ENCODE assay signal across 8 cellular contexts in genomic region chr17:4789951-4790704, GRCh38. TPM values are rescaled to one million over a fixed set of nuclear protein-coding genes. Genes with fewer than 3 reads are reported as not detected.
DNase-seq lines count a peak whose midpoint lies in the region; ATAC-seq and TF ChIP-seq lines count a peak whose summit lies in the region.

No MANE protein-coding gene starts in this region.

- no peaks in the 10 kb centered on the region for H3K36me3 Mint-ChIP-seq in activated T-helper 2 cell treated with anti-CD3 and anti-CD28 coated beads, Interferon-gamma antibody, Interleukin-2, Interleukin-4, amounts not matched to agents 10 μg/mL and 5 μg/mL and 100 μg/mL, durations not matched to agents 14 hours and 24 hours and 36 hours (ENCODE audit: low read depth)
- H3K36me3 Mint-ChIP-seq in nephron progenitor cell (ENCODE audit: low read depth): no peaks in the 10 kb centered on the region

- no peaks in the 10 kb centered on the region for H3K9me3 Mint-ChIP-seq in activated T-helper 2 cell treated with anti-CD3 and anti-CD28 coated beads, Interferon-gamma antibody, Interleukin-2, Interleukin-4, amounts not matched to agents 10 μg/mL and 5 μg/mL and 100 μg/mL, durations not matched to agents 14 hours and 24 hours and 36 hours
- H3K9me3 Mint-ChIP-seq in nephron progenitor cell: peaks cover 13% of the 10 kb centered on the region

- no peaks in the 10 kb centered on the region for H3K9me3 ChIP-seq in HUES64 (ENCODE audit: insufficient read depth, low read depth, low read length)

- H3K4me3 Mint-ChIP-seq in activated T-helper 2 cell treated with anti-CD3 and anti-CD28 coated beads, Interferon-gamma antibody, Interleukin-2, Interleukin-4, amounts not matched to agents 10 μg/mL and 5 μg/mL and 100 μg/mL, durations not matched to agents 14 hours and 24 hours and 36 hours (ENCODE audit: low read depth): peak overlapping the region; percentile 90
- H3K4me3 Mint-ChIP-seq in nephron progenitor cell: peak overlapping the region; percentile 88

- H3K9ac ChIP-seq in HUES64 (ENCODE audit: low read depth, low read length): peak overlapping the region; percentile 64

- H3K4me1 ChIP-seq in HUES64 (ENCODE audit: insufficient read depth, low read length): peaks cover 14% of the 10 kb centered on the region

- H3K36me3 ChIP-seq in HUES64 (ENCODE audit: insufficient read depth, low read length): no peaks in the 10 kb centered on the region

- peak overlapping the region; percentile 65 for H3K4me3 ChIP-seq in HUES64 (ENCODE audit: low read length)
- peak overlapping the region; percentile 65 for H3K4me3 ChIP-seq in fibroblast of pulmonary artery (replicated peaks; ENCODE audit: low read depth, low read length)

- TF ChIP-seq CTCF in fibroblast of pulmonary artery (IDR thresholded peaks at IDR 0.05; ENCODE audit: low read length, missing control alignments) (peak; percentile 35), nephron progenitor cell (IDR thresholded peaks at IDR 0.05) (peak; percentile 61)

- H3K27me3 ChIP-seq in HUES64 (ENCODE audit: insufficient read depth, low read length): peaks cover 75% of the 10 kb centered on the region

- ATAC-seq in GM21390 (IDR thresholded peaks at IDR 0.05; ENCODE audit: unreplicated experiment): peak; percentile 87
- ATAC-seq in stimulated activated naive CD8-positive, alpha-beta T cell treated with anti-CD3 and anti-CD28 coated beads, Interleukin-15, Interleukin-2, amounts not matched to agents 100 U/mL and 50 U/mL, for 24 hours: peak; percentile 93

- peaks cover 39% of the 10 kb centered on the region for H3K27me3 Mint-ChIP-seq in activated T-helper 2 cell treated with anti-CD3 and anti-CD28 coated beads, Interferon-gamma antibody, Interleukin-2, Interleukin-4, amounts not matched to agents 10 μg/mL and 5 μg/mL and 100 μg/mL, durations not matched to agents 14 hours and 24 hours and 36 hours (ENCODE audit: low read depth)
- peaks cover 52% of the 10 kb centered on the region for H3K27me3 Mint-ChIP-seq in nephron progenitor cell (ENCODE audit: low read depth, poor library complexity)

- under 1% methylated on average over 91 of the region's 91 CpGs for WGBS in HUES64

- H3K27ac Mint-ChIP-seq in activated T-helper 2 cell treated with anti-CD3 and anti-CD28 coated beads, Interferon-gamma antibody, Interleukin-2, Interleukin-4, amounts not matched to agents 10 μg/mL and 5 μg/mL and 100 μg/mL, durations not matched to agents 14 hours and 24 hours and 36 hours: peak overlapping the region; percentile 94
- H3K27ac Mint-ChIP-seq in nephron progenitor cell: peak overlapping the region; percentile 66

- H3K4me1 Mint-ChIP-seq in activated T-helper 2 cell treated with anti-CD3 and anti-CD28 coated beads, Interferon-gamma antibody, Interleukin-2, Interleukin-4, amounts not matched to agents 10 μg/mL and 5 μg/mL and 100 μg/mL, durations not matched to agents 14 hours and 24 hours and 36 hours (ENCODE audit: low read depth): peaks cover 21% of the 10 kb centered on the region
- peaks cover 40% of the 10 kb centered on the region for H3K4me1 Mint-ChIP-seq in nephron progenitor cell

- intact Hi-C loops in activated T-helper 2 cell treated with anti-CD3 and anti-CD28 coated beads, Interferon-gamma antibody, Interleukin-2, Interleukin-4, amounts not matched to agents 10 μg/mL and 5 μg/mL and 100 μg/mL, durations not matched to agents 14 hours and 24 hours and 36 hours (cut with micrococcal nuclease): loop anchor here (1.0 to 10.0 kb wide), 4 partner anchors 59 to 225 kb away; partner anchors contain the start of genes ARRB2, GGT6 and MED11

- H3K27ac ChIP-seq in HUES64 (ENCODE audit: low read depth, low read length): no peak overlapping the region; the same call in 1 of the 2 replicates

- peak; percentile 70 for DNase-seq in DMS114 treated with DMSO at 0.1 percent for 48 hours (lab: John Stamatoyannopoulos, UW; ENCODE audit: unreplicated experiment)
- peak; percentile 96 for DNase-seq in RKO (ENCODE audit: low spot score)
- peak; percentile 82 for DNase-seq in activated T-helper 2 cell treated with anti-CD3 and anti-CD28 coated beads, Interferon-gamma antibody, Interleukin-2, Interleukin-4, amounts not matched to agents 10 μg/mL and 5 μg/mL and 100 μg/mL, durations not matched to agents 14 hours and 24 hours and 36 hours (ENCODE audit: low spot score)
- DNase-seq in fibroblast of pulmonary artery (ENCODE audit: low read depth): peak; percentile 91
- peak; percentile 89 for DNase-seq in nephron progenitor cell
- peak; percentile 87 for DNase-seq in stimulated activated naive CD8-positive, alpha-beta T cell treated with anti-CD3 and anti-CD28 coated beads, Interleukin-15, Interleukin-2, amounts not matched to agents 100 U/mL and 50 U/mL, for 24 hours

RNA-seq across cellular contexts. Expression of gene GLTPD2, which starts 1.4 kb away (rescaled TPM):
- polyA plus RNA-seq in HUES64 (2013, experiment 1 of 2): not detected
- not detected for polyA plus RNA-seq in HUES64 (2013, experiment 2 of 2)
- not detected in 2 replicates for total RNA-seq in activated T-helper 2 cell treated with anti-CD3 and anti-CD28 coated beads, Interferon-gamma antibody, Interleukin-2, Interleukin-4, amounts not matched to agents 10 μg/mL and 5 μg/mL and 100 μg/mL, durations not matched to agents 14 hours and 24 hours and 36 hours

RNA-seq across cellular contexts. Expression of gene VMO1, which starts 4.0 kb away (rescaled TPM):
- not detected for polyA plus RNA-seq in HUES64 (2013, experiment 1 of 2)
- not detected for polyA plus RNA-seq in HUES64 (2013, experiment 2 of 2)
- 0.28 and 0.46 TPM in 2 replicates for total RNA-seq in activated T-helper 2 cell treated with anti-CD3 and anti-CD28 coated beads, Interferon-gamma antibody, Interleukin-2, Interleukin-4, amounts not matched to agents 10 μg/mL and 5 μg/mL and 100 μg/mL, durations not matched to agents 14 hours and 24 hours and 36 hours

RNA-seq across cellular contexts. Expression of gene PSMB6, which starts 5.8 kb away (rescaled TPM):
- 251 TPM for polyA plus RNA-seq in HUES64 (2013, experiment 1 of 2)
- polyA plus RNA-seq in HUES64 (2013, experiment 2 of 2): 255 TPM
- 215 and 220 TPM in 2 replicates for total RNA-seq in activated T-helper 2 cell treated with anti-CD3 and anti-CD28 coated beads, Interferon-gamma antibody, Interleukin-2, Interleukin-4, amounts not matched to agents 10 μg/mL and 5 μg/mL and 100 μg/mL, durations not matched to agents 14 hours and 24 hours and 36 hours

RNA-seq across cellular contexts. Expression of gene PLD2, which starts 16.8 kb away (rescaled TPM):
- 26.2 TPM for polyA plus RNA-seq in HUES64 (2013, experiment 1 of 2)
- 24.0 TPM for polyA plus RNA-seq in HUES64 (2013, experiment 2 of 2)
- total RNA-seq in activated T-helper 2 cell treated with anti-CD3 and anti-CD28 coated beads, Interferon-gamma antibody, Interleukin-2, Interleukin-4, amounts not matched to agents 10 μg/mL and 5 μg/mL and 100 μg/mL, durations not matched to agents 14 hours and 24 hours and 36 hours: 22.3 and 26.6 TPM in 2 replicates
